1 cellular context compared by ENCODE assay signal in the genomic region with DNA sequence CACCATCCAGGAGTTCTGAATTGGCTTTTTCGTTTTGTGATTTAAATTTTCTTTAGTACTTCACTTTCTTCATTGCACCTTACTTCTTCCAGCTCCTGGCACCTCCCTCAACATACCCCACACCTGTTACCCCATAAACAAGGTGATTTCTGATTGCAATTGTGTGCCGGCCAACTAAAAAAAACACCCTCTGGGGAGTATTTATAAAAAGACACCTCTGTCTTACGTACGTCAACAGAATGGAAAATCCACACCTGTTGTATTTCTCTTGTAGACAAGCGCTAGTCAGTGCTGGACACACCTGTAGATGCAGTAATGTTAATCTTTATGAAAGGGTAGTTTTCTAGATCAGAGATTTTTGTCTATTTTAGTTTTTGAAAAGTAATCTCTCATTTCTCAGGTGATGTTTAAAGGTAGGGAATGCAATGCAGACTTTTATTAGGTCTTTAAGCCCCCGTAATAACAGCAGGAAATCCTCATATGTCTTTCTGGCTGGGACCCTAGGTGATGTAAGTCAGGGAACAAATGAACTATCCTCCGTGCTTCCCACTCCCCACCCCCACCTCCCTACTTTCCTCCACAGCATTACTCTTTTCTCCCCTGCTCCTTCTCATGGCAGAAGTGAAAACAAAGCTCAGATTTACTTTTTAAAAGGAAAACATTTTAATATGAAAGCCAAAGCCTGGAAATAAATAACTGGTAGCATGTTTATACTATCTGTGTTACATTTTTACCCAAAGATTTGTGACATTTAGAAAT.
TF ChIP-seq lines count a peak whose summit lies in the region.

No MANE protein-coding gene starts in this region.

TF ChIP-seq in GM23338, 12 proteins besides CTCF, POLR2A, EP300 and RAD21 (continued from another document):
- TF ChIP-seq ZNF462 (CRISPR knock-in tag; IDR thresholded peaks at IDR 0.05) (no peak), STAT1 (IDR thresholded peaks at IDR 0.05; ENCODE audit: unreplicated experiment) (no peak), CREB1 (CRISPR knock-in tag; IDR thresholded peaks at IDR 0.05; ENCODE audit: low read depth) (no peak), ETS1 (IDR thresholded peaks at IDR 0.05) (no peak), ZNF331 (CRISPR knock-in tag; IDR thresholded peaks at IDR 0.05; ENCODE audit: low read depth) (no peak), REST (IDR thresholded peaks at IDR 0.05; ENCODE audit: unreplicated experiment) (no peak), EZH2 (IDR thresholded peaks at IDR 0.05; ENCODE audit: low read depth, unreplicated experiment) (no peak), POLR2AphosphoS5 (IDR thresholded peaks at IDR 0.05; ENCODE audit: low read depth) (no peak)
